9 cellular contexts compared by ENCODE assay signal in the genomic region with DNA sequence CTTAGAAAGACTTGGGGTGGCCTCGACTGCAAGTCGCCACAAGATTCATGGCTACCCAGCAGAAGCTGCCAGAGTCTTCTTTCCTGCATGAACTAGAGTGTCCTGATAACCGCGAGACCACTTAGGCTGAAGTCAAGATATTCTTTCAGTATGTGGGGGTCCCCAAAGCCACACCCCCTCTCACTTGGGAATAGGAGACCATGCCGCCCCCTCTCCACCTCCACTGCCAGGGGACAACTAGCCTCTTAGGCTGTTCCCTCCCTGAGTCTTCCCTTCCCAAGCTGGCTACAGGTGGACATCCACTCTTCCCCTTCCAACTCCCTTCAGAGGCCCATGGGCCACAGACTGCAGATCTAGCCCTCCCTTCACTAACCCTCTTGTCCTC. TPM values are rescaled to one million over a fixed set of nuclear protein-coding genes. Genes with fewer than 3 reads are reported as not detected.
DNase-seq lines count a peak whose midpoint lies in the region; ATAC-seq and TF ChIP-seq lines count a peak whose summit lies in the region.
"Had no signal": no experiment of that assay in that cellular context is flagged by ENCODE, and none has a peak within 500 bp of the region (broad histone marks: within the 10 kb centered on the region; RNA-seq: fewer than 3 reads in every experiment).

No MANE protein-coding gene starts in this region.

- H3K36me3 Mint-ChIP-seq in T-helper 2 cell treated with Interferon-gamma antibody and Interleukin-4, amounts not matched to agents 5 μg/mL and 100 μg/mL, for 36 hours (ENCODE audit: low read depth), result peaks cover 23% of the 10 kb centered on the region
- H3K36me3 Mint-ChIP-seq in activated T-helper 1 cell treated with anti-CD3 and anti-CD28 coated beads, Interleukin-12 subunit alpha, Interleukin-12 subunit beta, Interleukin-2, Interleukin-4 antibody, amounts not matched to agents 30 ng/mL and 10 ng/mL and 1 ng/mL, durations not matched to agents 14 hours and 24 hours and 36 hours (ENCODE audit: low read depth), result peaks cover 11% of the 10 kb centered on the region

- H3K4me3 Mint-ChIP-seq in T-helper 2 cell treated with Interferon-gamma antibody and Interleukin-4, amounts not matched to agents 5 μg/mL and 100 μg/mL, for 36 hours, result peak overlapping the region; percentile 94
- H3K4me3 Mint-ChIP-seq in activated T-helper 1 cell treated with anti-CD3 and anti-CD28 coated beads, Interleukin-12 subunit alpha, Interleukin-12 subunit beta, Interleukin-2, Interleukin-4 antibody, amounts not matched to agents 30 ng/mL and 10 ng/mL and 1 ng/mL, durations not matched to agents 14 hours and 24 hours and 36 hours, result peak overlapping the region; percentile 77

- H3K9me3 Mint-ChIP-seq in T-helper 2 cell treated with Interferon-gamma antibody and Interleukin-4, amounts not matched to agents 5 μg/mL and 100 μg/mL, for 36 hours, result no peaks in the 10 kb centered on the region
- H3K9me3 Mint-ChIP-seq in activated T-helper 1 cell treated with anti-CD3 and anti-CD28 coated beads, Interleukin-12 subunit alpha, Interleukin-12 subunit beta, Interleukin-2, Interleukin-4 antibody, amounts not matched to agents 30 ng/mL and 10 ng/mL and 1 ng/mL, durations not matched to agents 14 hours and 24 hours and 36 hours, result no peaks in the 10 kb centered on the region

- intact Hi-C loops in activated T-helper 1 cell treated with anti-CD3 and anti-CD28 coated beads, Interleukin-12 subunit alpha, Interleukin-12 subunit beta, Interleukin-2, Interleukin-4 antibody, amounts not matched to agents 30 ng/mL and 10 ng/mL and 1 ng/mL, durations not matched to agents 14 hours and 24 hours and 36 hours (cut with micrococcal nuclease), result loop anchor here (2.0 to 10.0 kb wide), 6 partner anchors 31 to 1283 kb away; partner anchors contain the start of genes CDC25A, KIF9, KLHL18 and SMARCC1
- intact Hi-C loops in stomach (cut with DNase I; ENCODE audit: low total_unique reads), result no loop called here

- no peak overlapping the region for H2AFZ ChIP-seq in hepatocyte

- peaks cover 35% of the 10 kb centered on the region for H3K4me1 ChIP-seq in hepatocyte (ENCODE audit: insufficient read depth)
- H3K4me1 ChIP-seq in stomach, result peaks cover 55 to 83% (median 81%) of the 10 kb centered on the region in 4 donors

- peak overlapping the region; percentile 67 for H3K4me2 ChIP-seq in hepatocyte

- no peak for TF ChIP-seq EP300 in stomach (IDR thresholded peaks at IDR 0.05)

- no peak for TF ChIP-seq POLR2A in stomach (IDR thresholded peaks at IDR 0.05)

- no peaks in the 10 kb centered on the region for H3K9me2 ChIP-seq in hepatocyte (replicated peaks; ENCODE audit: insufficient read depth)

- H3K4me1 Mint-ChIP-seq in T-helper 2 cell treated with Interferon-gamma antibody and Interleukin-4, amounts not matched to agents 5 μg/mL and 100 μg/mL, for 36 hours (ENCODE audit: low read depth), result peaks cover 45% of the 10 kb centered on the region
- H3K4me1 Mint-ChIP-seq in activated T-helper 1 cell treated with anti-CD3 and anti-CD28 coated beads, Interleukin-12 subunit alpha, Interleukin-12 subunit beta, Interleukin-2, Interleukin-4 antibody, amounts not matched to agents 30 ng/mL and 10 ng/mL and 1 ng/mL, durations not matched to agents 14 hours and 24 hours and 36 hours (ENCODE audit: low read depth), result peaks cover 50% of the 10 kb centered on the region

- H3K27ac Mint-ChIP-seq in T-helper 2 cell treated with Interferon-gamma antibody and Interleukin-4, amounts not matched to agents 5 μg/mL and 100 μg/mL, for 36 hours, result peak overlapping the region; percentile 75
- H3K27ac Mint-ChIP-seq in activated T-helper 1 cell treated with anti-CD3 and anti-CD28 coated beads, Interleukin-12 subunit alpha, Interleukin-12 subunit beta, Interleukin-2, Interleukin-4 antibody, amounts not matched to agents 30 ng/mL and 10 ng/mL and 1 ng/mL, durations not matched to agents 14 hours and 24 hours and 36 hours, result peak overlapping the region; percentile 66

- H3K36me3 ChIP-seq in hepatocyte (replicated peaks; ENCODE audit: insufficient read depth, low read depth) (no peaks in the 10 kb centered on the region), stomach (no peaks in the 10 kb centered on the region)

- no peaks in the 10 kb centered on the region for H3K27me3 Mint-ChIP-seq in T-helper 2 cell treated with Interferon-gamma antibody and Interleukin-4, amounts not matched to agents 5 μg/mL and 100 μg/mL, for 36 hours (ENCODE audit: low read depth)
- no peaks in the 10 kb centered on the region for H3K27me3 Mint-ChIP-seq in activated T-helper 1 cell treated with anti-CD3 and anti-CD28 coated beads, Interleukin-12 subunit alpha, Interleukin-12 subunit beta, Interleukin-2, Interleukin-4 antibody, amounts not matched to agents 30 ng/mL and 10 ng/mL and 1 ng/mL, durations not matched to agents 14 hours and 24 hours and 36 hours (ENCODE audit: insufficient read depth)

- no peak for DNase-seq in T-helper 2 cell treated with Interferon-gamma antibody and Interleukin-4, amounts not matched to agents 5 μg/mL and 100 μg/mL, for 36 hours (ENCODE audit: low spot score)
- no peak for DNase-seq in T-helper 2 cell
- DNase-seq in activated T-helper 1 cell treated with anti-CD3 and anti-CD28 coated beads, Interleukin-12 subunit alpha, Interleukin-12 subunit beta, Interleukin-2, Interleukin-4 antibody, amounts not matched to agents 30 ng/mL and 10 ng/mL and 1 ng/mL, durations not matched to agents 14 hours and 24 hours and 36 hours (ENCODE audit: low spot score), result no peak
- DNase-seq in hepatocyte (ENCODE audit: low spot score), result no peak
- no peak for DNase-seq in stomach
- DNase-seq in SHP77 (lab: John Stamatoyannopoulos, UW), result no peak
- DNase-seq: NCI-H1417 had no signal

- no peaks in the 10 kb centered on the region for H3K27me3 ChIP-seq in hepatocyte
- H3K27me3 ChIP-seq in stomach, result no peaks in the 10 kb centered on the region

- peaks cover 11% of the 10 kb centered on the region for H4K20me1 ChIP-seq in hepatocyte (ENCODE audit: insufficient read depth, poor library complexity, severe bottlenecking)

- peak overlapping the region; percentile 83 for H3K27ac ChIP-seq in hepatocyte
- peak overlapping the region; percentile 8 to 98 (median 95) for H3K27ac ChIP-seq in stomach

- H3K9me3 ChIP-seq in hepatocyte (ENCODE audit: low read depth) (no peaks in the 10 kb centered on the region), stomach (no peaks in the 10 kb centered on the region)

- 96% methylated on average over 5 of the region's 5 CpGs for WGBS in hepatocyte (ENCODE audit: low lambda C conversion rate, missing lambda C conversion rate)
- 93 to 100% (median 98%) methylated on average over 5 of the region's 5 CpGs for WGBS in stomach, 5 donors

- peaks cover 64% of the 10 kb centered on the region for H3K79me2 ChIP-seq in hepatocyte

- no peak overlapping the region for H3K4me3 ChIP-seq in hepatocyte
- H3K4me3 ChIP-seq in stomach, result no peak overlapping the region

- TF ChIP-seq CTCF in hepatocyte (IDR thresholded peaks at IDR 0.05; ENCODE audit: poor library complexity) (no peak), stomach (IDR thresholded peaks at IDR 0.05) (no peak)

- ATAC-seq in GM21619 (IDR thresholded peaks at IDR 0.05; ENCODE audit: unreplicated experiment), result no peak
- ATAC-seq in HG03354 (IDR thresholded peaks at IDR 0.05; ENCODE audit: poor library complexity, severe bottlenecking, unreplicated experiment), result no peak

RNA-seq across cellular contexts. Expression of gene CCDC12, which starts 1.3 kb away (rescaled TPM):
- total RNA-seq in activated T-helper 1 cell treated with anti-CD3 and anti-CD28 coated beads, Interleukin-12 subunit alpha, Interleukin-12 subunit beta, Interleukin-2, Interleukin-4 antibody, amounts not matched to agents 30 ng/mL and 10 ng/mL and 1 ng/mL, durations not matched to agents 14 hours and 24 hours and 36 hours, result 68.7 and 69.1 TPM in 2 replicates
- 41.1 and 47.5 TPM in 2 replicates for total RNA-seq in hepatocyte
- 78.4 and 107 TPM in 2 replicates for polyA plus RNA-seq in hepatocyte
- 10 to 100 TPM in 4 of 5 donors, 1 to 10 TPM in 1; 2.9 to 55.3 (median 38.4) TPM for total RNA-seq in stomach
- 10 to 100 TPM; 84.2 to 88.7 (median 84.5) TPM for polyA plus RNA-seq in stomach

RNA-seq across cellular contexts. Expression of gene NBEAL2, which starts 1.7 kb away (rescaled TPM):
- total RNA-seq in activated T-helper 1 cell treated with anti-CD3 and anti-CD28 coated beads, Interleukin-12 subunit alpha, Interleukin-12 subunit beta, Interleukin-2, Interleukin-4 antibody, amounts not matched to agents 30 ng/mL and 10 ng/mL and 1 ng/mL, durations not matched to agents 14 hours and 24 hours and 36 hours, result 118 and 119 TPM in 2 replicates
- total RNA-seq in hepatocyte (23.6 and 38.6 TPM in 2 replicates), stomach (100 to 1,000 TPM in 4 of 5 donors, 10 to 100 TPM in 1; 50.9 to 653 (median 247) TPM)
- polyA plus RNA-seq in hepatocyte (42.2 and 58.5 TPM in 2 replicates), stomach (100 to 1,000 TPM in 1 of 3 donors, 10 to 100 TPM in 2; 35.0 to 193 (median 49.2) TPM)
